8 cellular contexts compared by ENCODE assay signal in genomic region chr2:157837851-157838441, GRCh38.
A peak's percentile ranks its signal among the peaks of the same experiment; 100 is the strongest.
DNase-seq lines count a peak whose midpoint lies in the region; ATAC-seq lines count a peak whose summit lies in the region.

No MANE protein-coding gene starts in this region.

- peak overlapping the region; percentile 19 to 23 for H3K9ac ChIP-seq in duodenal mucosa (ENCODE audit: low read depth in 1 of 2, low read length in 2 of 2)

- no peaks in the 10 kb centered on the region for H3K36me3 ChIP-seq in duodenal mucosa (ENCODE audit: control insufficient read depth in 1 of 2, insufficient read depth in 2 of 2, low read length in 2 of 2)
- H3K36me3 ChIP-seq in muscle layer of duodenum (ENCODE audit: control insufficient read depth in 1 of 2, insufficient read depth in 2 of 2, low read length in 2 of 2): peaks cover 0 to 4% of the 10 kb centered on the region in 2 donors

- H3K9me3 ChIP-seq in duodenal mucosa (ENCODE audit: control insufficient read depth in 1 of 2, low read length in 2 of 2) (no peaks in the 10 kb centered on the region), muscle layer of duodenum (ENCODE audit: control insufficient read depth in 1 of 2, low read length in 2 of 2) (no peaks in the 10 kb centered on the region)

- DNase-seq in DMS79 treated with DMSO at 0.1 percent for 48 hours (lab: John Stamatoyannopoulos, UW): peak; percentile 93
- DNase-seq in NCI-H345 treated with DMSO at 0.1 percent for 48 hours (lab: John Stamatoyannopoulos, UW; ENCODE audit: unreplicated experiment): peak; percentile 38
- DNase-seq in MV-4-11 (lab: John Stamatoyannopoulos, UW): no peak
- no peak for DNase-seq in HCEC 1CT

- H3K27ac ChIP-seq in duodenal mucosa (ENCODE audit: low read depth, low read length): peak overlapping the region; percentile 38
- peak overlapping the region; percentile 91 for H3K27ac ChIP-seq in muscle layer of duodenum (ENCODE audit: low read length)

- H3K27me3 ChIP-seq in duodenal mucosa (ENCODE audit: control insufficient read depth in 1 of 2, insufficient read depth in 2 of 2, low read length in 2 of 2): no peaks in the 10 kb centered on the region
- H3K27me3 ChIP-seq in muscle layer of duodenum (ENCODE audit: low read depth, low read length): no peaks in the 10 kb centered on the region

- H3K4me1 ChIP-seq in duodenal mucosa (ENCODE audit: control insufficient read depth in 1 of 2, insufficient read depth in 2 of 2, low read length in 2 of 2): peaks cover 43 to 54% of the 10 kb centered on the region in 2 donors
- peaks cover 41% of the 10 kb centered on the region in 2 donors for H3K4me1 ChIP-seq in muscle layer of duodenum (ENCODE audit: control insufficient read depth in 1 of 2, insufficient read depth in 2 of 2, low read length in 2 of 2)

- ATAC-seq in GM19351 (IDR thresholded peaks at IDR 0.05; ENCODE audit: unreplicated experiment): no peak
- ATAC-seq in HG02973 (IDR thresholded peaks at IDR 0.05; ENCODE audit: unreplicated experiment): no peak

- H3K4me3 ChIP-seq in duodenal mucosa (ENCODE audit: low read depth in 1 of 2, low read length in 2 of 2) (peak overlapping the region; percentile 44 to 60), muscle layer of duodenum (ENCODE audit: low read depth in 1 of 2, low read length in 2 of 2) (peak overlapping the region; percentile 58 to 67)

Comparison
In these comparisons a context has a peak if more than half of its experiments do, and no peak if none do; other contexts are left out.
1. DNase-seq: peak in DMS79 treated with DMSO at 0.1 percent for 48 hours (single experiment) and NCI-H345 treated with DMSO at 0.1 percent for 48 hours (single experiment); none in MV-4-11 (single experiment) and HCEC 1CT (single experiment).